Comparison of ENCODE assay signal across 7 cellular contexts in genomic region chrX:56788717-56789122, GRCh38.
DNase-seq lines count a peak whose midpoint lies in the region; ATAC-seq and TF ChIP-seq lines count a peak whose summit lies in the region.

No MANE protein-coding gene starts in this region.

- H3K9me3 ChIP-seq in Loucy (ENCODE audit: insufficient read depth, low read depth, low read length) = no peaks in the 10 kb centered on the region

- H3K9me2 ChIP-seq in Loucy (replicated peaks; ENCODE audit: low read depth, low read length) = no peaks in the 10 kb centered on the region

- H4K20me1 ChIP-seq in Loucy (ENCODE audit: insufficient read depth, low read length, poor library complexity, severe bottlenecking) = no peaks in the 10 kb centered on the region

- H3K4me3 ChIP-seq in Loucy (ENCODE audit: low read length, poor library complexity, severe bottlenecking) (no peak overlapping the region), rectal smooth muscle tissue (ENCODE audit: low read length) (peak overlapping the region; percentile 11)

- no peak overlapping the region for H2AFZ ChIP-seq in Loucy (ENCODE audit: low read length)

- H3K27me3 ChIP-seq in Loucy (ENCODE audit: insufficient read depth, low read length, poor library complexity, severe bottlenecking) (no peaks in the 10 kb centered on the region), rectal smooth muscle tissue (ENCODE audit: control insufficient read depth, insufficient read depth, low read length) (no peaks in the 10 kb centered on the region)

- no peak overlapping the region for H3K9ac ChIP-seq in Loucy (ENCODE audit: low read depth, low read length, poor library complexity, severe bottlenecking)
- H3K9ac ChIP-seq in rectal smooth muscle tissue (ENCODE audit: low read length) = no peak overlapping the region

- peak; percentile 48 for TF ChIP-seq CTCF in Loucy (conservative IDR thresholded peaks at IDR 0.05; ENCODE audit: low read length)

- peak; percentile 26 to 43 for DNase-seq in cerebellar nuclear complex (lab: John Stamatoyannopoulos, UW)
- no peak for DNase-seq in SHP77 treated with DMSO at 0.1 percent for 48 hours (lab: John Stamatoyannopoulos, UW)
- DNase-seq in DMS79 treated with DMSO at 0.1 percent for 48 hours (lab: John Stamatoyannopoulos, UW) = no peak

- H3F3A ChIP-seq in Loucy (ENCODE audit: low read depth) = no peaks in the 10 kb centered on the region

- peak; percentile 68 for ATAC-seq in GM18909 (IDR thresholded peaks at IDR 0.05; ENCODE audit: poor library complexity, unreplicated experiment)
- ATAC-seq in GM18498 (IDR thresholded peaks at IDR 0.05; ENCODE audit: unreplicated experiment) = no peak

- no peak overlapping the region for H3K4me2 ChIP-seq in Loucy (ENCODE audit: low read depth, low read length, poor library complexity, severe bottlenecking)

- peaks cover 3% of the 10 kb centered on the region; the same call in 1 of the 2 replicates for H3K79me2 ChIP-seq in Loucy (ENCODE audit: insufficient read depth, low read length)

- H3K4me1 ChIP-seq in Loucy (ENCODE audit: insufficient read depth, low read length, poor library complexity, severe bottlenecking) (no peaks in the 10 kb centered on the region), rectal smooth muscle tissue (ENCODE audit: control insufficient read depth, insufficient read depth, low read length) (no peaks in the 10 kb centered on the region)

- H3K27ac ChIP-seq in rectal smooth muscle tissue (ENCODE audit: low read depth, low read length) = peak overlapping the region; percentile 48

- H3K36me3 ChIP-seq in Loucy (ENCODE audit: insufficient read depth, low read length) (peaks cover 6% of the 10 kb centered on the region; the same call in 1 of the 2 replicates), rectal smooth muscle tissue (ENCODE audit: control insufficient read depth, insufficient read depth, low read length) (no peaks in the 10 kb centered on the region)

Comparison
In these comparisons a context has a peak if more than half of its experiments do, and no peak if none do; other contexts are left out.
1. DNase-seq: peak in cerebellar nuclear complex (2 of 2); none in SHP77 treated with DMSO at 0.1 percent for 48 hours (single experiment) and DMS79 treated with DMSO at 0.1 percent for 48 hours (single experiment).